Comparison of ENCODE assay signal across 1 cellular context in the genomic region with DNA sequence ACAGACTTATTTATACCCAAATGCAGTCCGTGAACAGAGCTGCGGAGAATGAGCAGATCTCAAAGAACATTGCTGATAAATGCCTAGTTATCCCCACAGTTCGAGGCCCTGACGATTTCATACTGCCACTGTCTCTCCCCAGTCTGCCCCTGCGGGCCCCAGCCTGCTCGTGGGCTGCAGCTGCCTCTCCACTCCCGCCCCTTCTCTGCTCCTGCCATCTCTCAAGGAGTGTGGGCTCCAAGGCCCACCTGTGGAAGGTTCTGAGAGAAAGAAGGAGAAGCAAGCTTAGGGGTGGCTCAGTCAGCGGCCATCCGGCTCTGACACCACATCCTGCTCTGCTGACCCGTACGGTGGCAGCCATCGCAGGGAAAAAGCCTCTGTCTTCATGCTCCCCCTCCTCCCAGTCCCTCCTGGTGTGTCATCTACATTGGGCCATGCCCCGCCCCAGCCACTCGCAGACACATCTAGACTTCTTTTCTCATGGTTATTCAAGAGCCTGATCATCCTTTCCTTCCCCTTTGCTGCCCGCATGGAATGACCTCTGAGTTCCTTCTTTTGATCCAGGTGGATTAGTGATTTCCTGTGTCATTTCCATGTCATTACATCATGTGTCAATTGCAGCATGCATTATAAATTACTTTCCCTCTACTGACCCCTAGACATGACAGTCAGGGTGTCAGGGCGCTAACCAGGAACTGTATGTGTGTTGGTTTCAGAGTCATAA.
A peak's percentile ranks its signal among the peaks of the same experiment; 100 is the strongest.
TF ChIP-seq lines count a peak whose summit lies in the region.

No MANE protein-coding gene starts in this region.

TF ChIP-seq in HepG2, 621 proteins besides CTCF, POLR2A, EP300 and RAD21:
- TF ChIP-seq, protein P1, sequence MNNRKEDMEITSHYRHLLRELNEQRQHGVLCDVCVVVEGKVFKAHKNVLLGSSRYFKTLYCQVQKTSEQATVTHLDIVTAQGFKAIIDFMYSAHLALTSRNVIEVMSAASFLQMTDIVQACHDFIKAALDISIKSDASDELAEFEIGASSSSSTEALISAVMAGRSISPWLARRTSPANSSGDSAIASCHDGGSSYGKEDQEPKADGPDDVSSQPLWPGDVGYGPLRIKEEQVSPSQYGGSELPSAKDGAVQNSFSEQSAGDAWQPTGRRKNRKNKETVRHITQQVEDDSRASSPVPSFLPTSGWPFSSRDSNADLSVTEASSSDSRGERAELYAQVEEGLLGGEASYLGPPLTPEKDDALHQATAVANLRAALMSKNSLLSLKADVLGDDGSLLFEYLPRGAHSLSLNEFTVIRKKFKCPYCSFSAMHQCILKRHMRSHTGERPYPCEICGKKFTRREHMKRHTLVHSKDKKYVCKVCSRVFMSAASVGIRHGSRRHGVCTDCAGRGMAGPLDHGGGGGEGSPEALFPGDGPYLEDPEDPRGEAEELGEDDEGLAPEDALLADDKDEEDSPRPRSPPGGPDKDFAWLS (CRISPR knock-in tag; IDR thresholded peaks at IDR 0.05; ENCODE audit: borderline replicate concordance) = no peak
- no peak for TF ChIP-seq CREB1 (IDR thresholded peaks at IDR 0.05)
- no peak for TF ChIP-seq CREB1 (CRISPR knock-in tag; IDR thresholded peaks at IDR 0.05)
- TF ChIP-seq HOXA3 (CRISPR knock-in tag; IDR thresholded peaks at IDR 0.05) = no peak
- no peak for TF ChIP-seq ZNF354B (CRISPR knock-in tag; IDR thresholded peaks at IDR 0.05)
- peak; percentile 34 for TF ChIP-seq RBM22 (optimal IDR thresholded peaks at IDR 0.05; ENCODE audit: low read length)
- no peak for TF ChIP-seq TBX2 (CRISPR knock-in tag; IDR thresholded peaks at IDR 0.05; ENCODE audit: borderline replicate concordance)
- TF ChIP-seq, protein P2, sequence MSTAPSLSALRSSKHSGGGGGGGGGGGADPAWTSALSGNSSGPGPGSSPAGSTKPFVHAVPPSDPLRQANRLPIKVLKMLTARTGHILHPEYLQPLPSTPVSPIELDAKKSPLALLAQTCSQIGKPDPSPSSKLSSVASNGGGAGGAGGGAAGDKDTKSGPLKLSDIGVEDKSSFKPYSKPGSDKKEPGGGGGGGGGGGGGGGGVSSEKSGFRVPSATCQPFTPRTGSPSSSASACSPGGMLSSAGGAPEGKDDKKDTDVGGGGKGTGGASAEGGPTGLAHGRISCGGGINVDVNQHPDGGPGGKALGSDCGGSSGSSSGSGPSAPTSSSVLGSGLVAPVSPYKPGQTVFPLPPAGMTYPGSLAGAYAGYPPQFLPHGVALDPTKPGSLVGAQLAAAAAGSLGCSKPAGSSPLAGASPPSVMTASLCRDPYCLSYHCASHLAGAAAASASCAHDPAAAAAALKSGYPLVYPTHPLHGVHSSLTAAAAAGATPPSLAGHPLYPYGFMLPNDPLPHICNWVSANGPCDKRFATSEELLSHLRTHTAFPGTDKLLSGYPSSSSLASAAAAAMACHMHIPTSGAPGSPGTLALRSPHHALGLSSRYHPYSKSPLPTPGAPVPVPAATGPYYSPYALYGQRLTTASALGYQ (CRISPR knock-in tag; IDR thresholded peaks at IDR 0.05) = no peak
- TF ChIP-seq, protein P3, sequence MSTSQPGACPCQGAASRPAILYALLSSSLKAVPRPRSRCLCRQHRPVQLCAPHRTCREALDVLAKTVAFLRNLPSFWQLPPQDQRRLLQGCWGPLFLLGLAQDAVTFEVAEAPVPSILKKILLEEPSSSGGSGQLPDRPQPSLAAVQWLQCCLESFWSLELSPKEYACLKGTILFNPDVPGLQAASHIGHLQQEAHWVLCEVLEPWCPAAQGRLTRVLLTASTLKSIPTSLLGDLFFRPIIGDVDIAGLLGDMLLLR (CRISPR knock-in tag; IDR thresholded peaks at IDR 0.05) = no peak
